Comparison of ENCODE assay signal across 8 cellular contexts in the genomic region with DNA sequence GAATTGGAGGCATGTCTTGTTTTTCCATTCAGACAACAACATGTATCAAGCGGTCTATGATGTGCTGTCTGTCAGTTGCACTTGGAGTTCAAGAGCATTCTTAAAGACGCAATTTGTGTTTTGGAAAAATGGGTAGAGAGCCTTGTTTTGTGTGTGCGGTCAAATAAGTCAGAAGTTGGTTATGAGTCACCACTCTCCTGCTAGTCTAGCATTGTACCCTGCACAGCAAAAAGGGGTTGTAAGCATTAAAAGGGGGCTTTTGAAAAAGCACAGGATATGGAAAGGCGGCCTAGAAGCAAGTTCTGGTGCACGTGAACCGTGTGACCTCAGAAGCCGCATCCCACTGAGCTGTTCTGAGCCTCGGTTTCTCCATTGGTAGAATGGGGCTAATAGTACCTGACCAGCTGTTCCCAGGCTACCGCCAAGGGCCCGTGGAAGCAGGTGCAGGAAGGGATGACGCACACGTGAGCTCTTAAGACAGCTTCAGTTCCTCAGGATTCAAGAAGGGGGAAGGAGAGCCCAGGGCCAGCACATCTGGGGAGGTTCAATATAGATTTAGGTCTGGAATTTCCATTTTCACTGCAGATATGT.
DNase-seq lines count a peak whose midpoint lies in the region; ATAC-seq and TF ChIP-seq lines count a peak whose summit lies in the region.

No MANE protein-coding gene starts in this region.

- H3K36me3 ChIP-seq in Peyer's patch (no peaks in the 10 kb centered on the region), OCI-LY7 (ENCODE audit: insufficient read depth, low read length) (no peaks in the 10 kb centered on the region), thyroid gland (no peaks in the 10 kb centered on the region)

- CTCF ChIA-PET in OCI-LY7 (lab: Charles Lee; ENCODE audit: unreplicated experiment), result no interaction called here

- no peak overlapping the region for H3K4me3 ChIP-seq in Peyer's patch
- H3K4me3 ChIP-seq in cardiac fibroblast (replicated peaks in 1 of 2; ENCODE audit: low read depth in 2 of 2, low read length in 2 of 2), result peak overlapping the region in 1 of 2 donors; percentile 24
- H3K4me3 ChIP-seq in OCI-LY7 (ENCODE audit: low read depth, low read length, poor library complexity, severe bottlenecking), result no peak overlapping the region
- no peak overlapping the region for H3K4me3 ChIP-seq in thyroid gland (replicated peaks in 1 of 3)

- ATAC-seq in GM18511 (IDR thresholded peaks at IDR 0.05; ENCODE audit: unreplicated experiment) (peak; percentile 45), HG02571 (IDR thresholded peaks at IDR 0.05; ENCODE audit: unreplicated experiment) (peak; percentile 37)

- POLR2A ChIA-PET in OCI-LY7 (lab: Charles Lee), result interaction anchor here (0.6 kb wide), 1 partner anchor 145 kb away, joined by 3 read pairs; no protein-coding TSS in a partner anchor

- peak in 2 of 3 donors; percentile 54 to 70 for DNase-seq in Peyer's patch
- peak; percentile 64 to 84 for DNase-seq in cardiac fibroblast (ENCODE audit: low read depth in 2 of 2)
- peak; percentile 54 for DNase-seq in stimulated activated CD8-positive, alpha-beta memory T cell treated with anti-CD3 and anti-CD28 coated beads, Interleukin-4, amount 100 ng/mL, for 48 hours
- no peak for DNase-seq in OCI-LY7 (ENCODE audit: low spot score)
- DNase-seq in UCSD-AML1 (lab: John Stamatoyannopoulos, UW; ENCODE audit: unreplicated experiment), result no peak
- no peak for DNase-seq in thyroid gland

- no peaks in the 10 kb centered on the region for H3K79me2 ChIP-seq in OCI-LY7 (ENCODE audit: insufficient read depth, low read depth, low read length)

- peak overlapping the region in 2 of 4 donors; percentile 66 to 80 for H3K27ac ChIP-seq in Peyer's patch
- H3K27ac ChIP-seq in OCI-LY7 (ENCODE audit: low read depth, low read length, poor library complexity, severe bottlenecking), result no peak overlapping the region
- no peak overlapping the region for H3K27ac ChIP-seq in thyroid gland

- H3K4me2 ChIP-seq in OCI-LY7 (ENCODE audit: low read length), result no peak overlapping the region

- H2AFZ ChIP-seq in OCI-LY7 (ENCODE audit: low read length), result no peak overlapping the region

- no TSS peak for BruUV-seq in OCI-LY7 (replicated peaks; lab: Mats Ljungman, UMichigan)

- no peaks in the 10 kb centered on the region for H3K9me2 ChIP-seq in OCI-LY7 (ENCODE audit: insufficient read depth, low read length)

- H3K9me3 ChIP-seq in Peyer's patch (no peaks in the 10 kb centered on the region), OCI-LY7 (ENCODE audit: low read length) (no peaks in the 10 kb centered on the region), thyroid gland (no peaks in the 10 kb centered on the region)

- H4K20me1 ChIP-seq in OCI-LY7 (ENCODE audit: insufficient read depth, low read length), result 0 out of 2 replicates have a peak, but pooled peaks cover 3% of the 10 kb centered on the region

- H3K4me1 ChIP-seq in Peyer's patch (peaks cover 21 to 56% (median 38%) of the 10 kb centered on the region in 4 donors), OCI-LY7 (ENCODE audit: insufficient read depth, low read length, poor library complexity, severe bottlenecking) (peaks cover 34% of the 10 kb centered on the region), thyroid gland (peaks cover 24 to 59% of the 10 kb centered on the region in 2 donors)

- intact Hi-C loops in OCI-LY7 (cut with micrococcal nuclease; ENCODE audit: unreplicated experiment), result loop anchor here (5.0 to 10.0 kb wide), 3 partner anchors 51 to 437 kb away; a partner anchor contains a TSS
- intact Hi-C loops in thyroid gland (cut with DNase I), result no loop called here

- no peaks in the 10 kb centered on the region for H3K27me3 ChIP-seq in Peyer's patch
- no peaks in the 10 kb centered on the region for H3K27me3 ChIP-seq in thyroid gland

- 86 to 89% methylated on average over 12 of the region's 12 CpGs for WGBS in thyroid gland, 2 donors

- TF ChIP-seq POLR2A in Peyer's patch (IDR thresholded peaks at IDR 0.05), result no peak
- TF ChIP-seq POLR2A in thyroid gland (IDR thresholded peaks at IDR 0.05), result no peak

- TF ChIP-seq CTCF in Peyer's patch (IDR thresholded peaks at IDR 0.05) (no peak), cardiac fibroblast (IDR thresholded peaks at IDR 0.05; ENCODE audit: low read depth, low read length) (no peak), OCI-LY7 (conservative IDR thresholded peaks at IDR 0.05; ENCODE audit: low read length) (no peak), thyroid gland (IDR thresholded peaks at IDR 0.05) (no peak)

Comparison
In these comparisons a context has a peak if more than half of its experiments do, and no peak if none do; other contexts are left out.
1. DNase-seq: peak in Peyer's patch (2 of 3), cardiac fibroblast (2 of 2) and stimulated activated CD8-positive, alpha-beta memory T cell treated with anti-CD3 and anti-CD28 coated beads, Interleukin-4, amount 100 ng/mL, for 48 hours (single experiment); none in OCI-LY7 (single experiment), UCSD-AML1 (single experiment) and thyroid gland (0 of 2).